8 cellular contexts compared by ENCODE assay signal in genomic region chrX:76182496-76183276, GRCh38. TPM values are rescaled to one million over a fixed set of nuclear protein-coding genes. Genes with fewer than 3 reads are reported as not detected.
DNase-seq lines count a peak whose midpoint lies in the region; TF ChIP-seq lines count a peak whose summit lies in the region.
"Not testable (repeated sequence)": the region's sequence is repeated elsewhere in the genome, so short reads cannot be mapped to it uniquely, and the experiment has no call there.

No MANE protein-coding gene starts in this region.

- TF ChIP-seq POLR2A in Peyer's patch (IDR thresholded peaks at IDR 0.05) = not testable (repeated sequence)

- H3K9me3 ChIP-seq in AG04450 (ENCODE audit: control insufficient read depth, insufficient read depth, low read length); Peyer's patch: not testable (repeated sequence)

- H3K4me3 ChIP-seq in AG04450 (ENCODE audit: low read depth, low read length) = not testable (repeated sequence)
- H3K4me3 ChIP-seq in Peyer's patch = peak overlapping the region in 1 of 4 donors; percentile 21
- H3K4me3 ChIP-seq in fibroblast of villous mesenchyme (ENCODE audit: low read depth, low read length) = peak overlapping the region; percentile 29

- not testable (repeated sequence) for H3K27me3 Mint-ChIP-seq in activated naive CD4-positive, alpha-beta T cell treated with anti-CD3 and anti-CD28 coated beads, Interleukin-2, amount 50 U/mL, for 24 hours; stimulated activated naive CD8-positive, alpha-beta T cell treated with anti-CD3 and anti-CD28 coated beads, Interleukin-15, Interleukin-2, amounts not matched to agents 100 ng/mL and 50 ng/mL, for 24 hours

- not testable (repeated sequence) for H3K4me1 ChIP-seq in Peyer's patch

- not testable (repeated sequence) for DNase-seq in AG04450 (ENCODE audit: low read depth, low spot score)
- DNase-seq in Caki2 (ENCODE audit: low read depth) (peak; percentile 3), Peyer's patch (peak in 2 of 3 donors; percentile 48 to 66), fibroblast of villous mesenchyme (ENCODE audit: low read depth) (peak; percentile 28), left kidney (ENCODE audit: low read depth, low spot score) (peak; percentile 3), renal cortical epithelial cell (ENCODE audit: low read depth) (peak; percentile 10)

- CTCF ChIA-PET in AG04450 (lab: Charles Lee) = interaction anchor here (1.7 kb wide), 1 partner anchor 71 kb away, joined by 5 read pairs; no protein-coding TSS in a partner anchor

- POLR2A ChIA-PET in AG04450 (lab: Yijun Ruan, JAX) = interaction anchor here (2.0 kb wide), 1 partner anchor 9 kb away, joined by 30 read pairs; the partner anchor contains the start of gene PBDC1

- H3K9me3 Mint-ChIP-seq in activated naive CD4-positive, alpha-beta T cell treated with anti-CD3 and anti-CD28 coated beads, Interleukin-2, amount 50 U/mL, for 24 hours; stimulated activated naive CD8-positive, alpha-beta T cell treated with anti-CD3 and anti-CD28 coated beads, Interleukin-15, Interleukin-2, amounts not matched to agents 100 ng/mL and 50 ng/mL, for 24 hours: not testable (repeated sequence)

- not testable (repeated sequence) for H3K27me3 ChIP-seq in AG04450 (ENCODE audit: control insufficient read depth, insufficient read depth, low read length); Peyer's patch

- in situ Hi-C loops in Caki2 (cut with HindIII; ENCODE audit: low pct_unique_long_range_greater_than_20kb, low sequenced_read_pairs) = not testable (repeated sequence)

- peaks cover 0 to 18% (median 0%) of the 10 kb centered on the region in 3 donors for H3K36me3 ChIP-seq in Peyer's patch

- not testable (repeated sequence) for TF ChIP-seq CTCF in AG04450 (IDR thresholded peaks at IDR 0.05; ENCODE audit: low read depth, low read length); Peyer's patch (IDR thresholded peaks at IDR 0.05); fibroblast of villous mesenchyme (IDR thresholded peaks at IDR 0.05; ENCODE audit: insufficient read depth, low read depth, low read length)

- H3K4me1 Mint-ChIP-seq in activated naive CD4-positive, alpha-beta T cell treated with anti-CD3 and anti-CD28 coated beads, Interleukin-2, amount 50 U/mL, for 24 hours = peaks cover 45% of the 10 kb centered on the region
- H3K4me1 Mint-ChIP-seq in stimulated activated naive CD8-positive, alpha-beta T cell treated with anti-CD3 and anti-CD28 coated beads, Interleukin-15, Interleukin-2, amounts not matched to agents 100 ng/mL and 50 ng/mL, for 24 hours (ENCODE audit: low read depth) = peaks cover 46% of the 10 kb centered on the region

- H3K27ac ChIP-seq in AG04450 (ENCODE audit: low read depth, low read length) (peak overlapping the region; percentile 70), Peyer's patch (peak overlapping the region in 2 of 4 donors; percentile 50 to 68)

- H3K27ac Mint-ChIP-seq in activated naive CD4-positive, alpha-beta T cell treated with anti-CD3 and anti-CD28 coated beads, Interleukin-2, amount 50 U/mL, for 24 hours = peak overlapping the region; percentile 30
- peak overlapping the region; percentile 75 for H3K27ac Mint-ChIP-seq in stimulated activated naive CD8-positive, alpha-beta T cell treated with anti-CD3 and anti-CD28 coated beads, Interleukin-15, Interleukin-2, amounts not matched to agents 100 ng/mL and 50 ng/mL, for 24 hours

- H3K36me3 Mint-ChIP-seq in activated naive CD4-positive, alpha-beta T cell treated with anti-CD3 and anti-CD28 coated beads, Interleukin-2, amount 50 U/mL, for 24 hours = peaks cover 37% of the 10 kb centered on the region
- peaks cover 58% of the 10 kb centered on the region for H3K36me3 Mint-ChIP-seq in stimulated activated naive CD8-positive, alpha-beta T cell treated with anti-CD3 and anti-CD28 coated beads, Interleukin-15, Interleukin-2, amounts not matched to agents 100 ng/mL and 50 ng/mL, for 24 hours (ENCODE audit: low read depth)

- not testable (repeated sequence) for H3K4me3 Mint-ChIP-seq in activated naive CD4-positive, alpha-beta T cell treated with anti-CD3 and anti-CD28 coated beads, Interleukin-2, amount 50 U/mL, for 24 hours; stimulated activated naive CD8-positive, alpha-beta T cell treated with anti-CD3 and anti-CD28 coated beads, Interleukin-15, Interleukin-2, amounts not matched to agents 100 ng/mL and 50 ng/mL, for 24 hours

RNA-seq across cellular contexts. Expression of gene PBDC1, which starts 9.8 kb away (rescaled TPM):
- polyA plus RNA-seq in AG04450 (2011; rRNA removed) = 36.4 and 36.9 TPM in 2 replicates
- 17.1 and 17.6 TPM in 2 replicates for polyA minus RNA-seq in AG04450 (2011; rRNA and poly(A)+ RNA removed)
- total RNA-seq in Caki2 (2014; rRNA removed; shearing (Covaris generic); ENCODE audit: low replicate concordance) = 3.9 and 4.8 TPM in 2 replicates
- total RNA-seq in Peyer's patch (10 to 100 TPM; 20.5 to 34.7 (median 28.7) TPM), fibroblast of villous mesenchyme (13.2 and 19.4 TPM in 2 replicates), renal cortical epithelial cell (24.3 and 29.3 TPM in 2 replicates)
